Comparison of ENCODE assay signal across 20 cellular contexts in genomic region chr9:137281345-137282116, GRCh38. TPM values are rescaled to one million over a fixed set of nuclear protein-coding genes. Genes with fewer than 3 reads are reported as not detected.
DNase-seq lines count a peak whose midpoint lies in the region; ATAC-seq, FAIRE-seq and TF ChIP-seq lines count a peak whose summit lies in the region.
"Had no signal": no experiment of that assay in that cellular context is flagged by ENCODE, and none has a peak within 500 bp of the region (broad histone marks: within the 10 kb centered on the region; RNA-seq: fewer than 3 reads in every experiment).

No MANE protein-coding gene starts in this region.

- POLR2A ChIA-PET in HEK293T (lab: Yijun Ruan, JAX), result no interaction called here
- POLR2A ChIA-PET in GM12878 (lab: Charles Lee), result interaction anchor here (0.7 kb wide), 1 partner anchor 125 kb away, joined by 4 read pairs; no protein-coding TSS in a partner anchor

- no peak for TF ChIP-seq EP300 in GM12878 (IDR thresholded peaks at IDR 0.05; ENCODE audit: borderline replicate concordance in 1 of 2, control insufficient read depth in 1 of 2, low read depth in 2 of 2, low read length in 2 of 2)

- RAD21 ChIA-PET in GM12878 (lab: Charles Lee; ENCODE audit: unreplicated experiment), result no interaction called here

- peak overlapping the region in 3 of 5 donors; percentile 17 to 44 (median 23) for H3K4me3 Mint-ChIP-seq in immature natural killer cell
- H3K4me3 Mint-ChIP-seq: activated naive CD4-positive, alpha-beta T cell treated with anti-CD3 and anti-CD28 coated beads, Interleukin-2, amount 10 ng/mL, durations not matched to agents 7 days and 5 days; CD8-positive, alpha-beta memory T cell had no signal

- peaks cover 24% of the 10 kb centered on the region for H3K4me1 ChIP-seq in GM12878 (ENCODE audit: control insufficient read depth, insufficient read depth, low read length)
- H3K4me1 ChIP-seq in spleen, result peaks cover 7 to 86% (median 74%) of the 10 kb centered on the region in 6 donors

- intact Hi-C loops in GM12878 (cut with micrococcal nuclease; ENCODE audit: unreplicated experiment) (no loop called here), spleen (cut with DNase I; ENCODE audit: low total_unique reads) (no loop called here)

- TF ChIP-seq CTCF in GM12878 (IDR thresholded peaks at IDR 0.05 in 2 of 3, conservative IDR thresholded peaks at IDR 0.05 in 1 of 3; ENCODE audit: control insufficient read depth in 2 of 3, extremely low read depth in 1 of 3, insufficient read depth in 1 of 3, low read depth in 3 of 3, low read length in 3 of 3) (no peak), spleen (IDR thresholded peaks at IDR 0.05 in 8 of 11, conservative IDR thresholded peaks at IDR 0.05 in 3 of 11) (no peak)

- no peak overlapping the region for H2AFZ ChIP-seq in GM12878 (ENCODE audit: control insufficient read depth, low read depth, low read length)

- TF ChIP-seq POLR2A in GM12878 (IDR thresholded peaks at IDR 0.05; ENCODE audit: low read depth, low read length) (no peak), spleen (IDR thresholded peaks at IDR 0.05) (no peak)

- no peak for TF ChIP-seq RAD21 in GM12878 (IDR thresholded peaks at IDR 0.05; ENCODE audit: insufficient read depth, low read depth, low read length)

- peak overlapping the region in 4 of 6 donors; percentile 22 to 66 (median 58) for H3K27ac Mint-ChIP-seq in immature natural killer cell
- H3K27ac Mint-ChIP-seq: activated naive CD4-positive, alpha-beta T cell treated with anti-CD3 and anti-CD28 coated beads, Interleukin-2, amount 10 ng/mL, durations not matched to agents 7 days and 5 days had no signal

- H3K27me3 ChIP-seq in GM12878 (replicated peaks in 1 of 2; ENCODE audit: control insufficient read depth in 2 of 2, insufficient read depth in 2 of 2, low read length in 1 of 2) (no peaks in the 10 kb centered on the region), spleen (replicated peaks in 1 of 7) (no peaks in the 10 kb centered on the region)

- CTCF ChIA-PET in HEK293T (lab: Yijun Ruan, JAX) (no interaction called here), GM12878 (lab: Yijun Ruan, JAX) (interaction anchor here (0.7 to 2.0 kb wide), 2 partner anchors 41 to 45 kb away, joined by 3 to 14 read pairs; partner anchors contain the start of gene TUBB4B)

- H3K36me3 ChIP-seq in GM12878 (ENCODE audit: control insufficient read depth in 2 of 2, insufficient read depth in 2 of 2, low read length in 1 of 2) (no peaks in the 10 kb centered on the region; a peak in 3 of 4 replicates), spleen (peaks cover 0 to 63% (median 23%) of the 10 kb centered on the region in 6 donors)

- H3K9me3 ChIP-seq in GM12878 (replicated peaks; ENCODE audit: control insufficient read depth, insufficient read depth, low read length) (no peaks in the 10 kb centered on the region), spleen (peaks cover 0 to 4% (median 0%) of the 10 kb centered on the region in 8 donors)

- peaks cover 19% of the 10 kb centered on the region for H3K79me2 ChIP-seq in GM12878 (ENCODE audit: control insufficient read depth, insufficient read depth, low read length)

- WGBS in GM12878 (ENCODE audit: insufficient coverage, insufficient replicate concordance, low lambda C conversion rate, missing lambda C conversion rate), result 97% methylated on average over 36 of the region's 39 CpGs
- 81 to 95% (median 86%) methylated on average over 15 to 39 of the region's 39 CpGs for WGBS in spleen, 5 donors

- no peak overlapping the region for H3K4me3 ChIP-seq in GM12878
- peak overlapping the region in 1 of 8 donors; percentile 36 for H3K4me3 ChIP-seq in spleen

- H4K20me1 ChIP-seq in GM12878 (ENCODE audit: control insufficient read depth, insufficient read depth), result no peaks in the 10 kb centered on the region

- no TSS peak for BruUV-seq in GM12878 (replicated peaks; lab: Mats Ljungman, UMichigan)

- H3K27ac ChIP-seq in GM12878 (ENCODE audit: control insufficient read depth, insufficient read depth), result no peak overlapping the region
- peak overlapping the region in 2 of 8 donors; percentile 1 to 45 for H3K27ac ChIP-seq in spleen
- H3K27ac ChIP-seq: tibial nerve had no signal

- in situ Hi-C loops in GM12878 (cut with MboI), result no loop called here

- no peak overlapping the region for H3K9ac ChIP-seq in GM12878 (ENCODE audit: control insufficient read depth, insufficient read depth, low read length)

- DNase-seq in HEK293T (ENCODE audit: extremely low spot score) (no peak), GM12878 (ENCODE audit: low read depth, low spot score) (no peak), immature natural killer cell (no peak), spleen (peak; percentile 74)
- no peak for DNase-seq in stimulated activated CD4-positive, alpha-beta T cell treated with anti-CD3 and anti-CD28 coated beads, Interleukin-4, amount 100 ng/mL, for 1 hour
- DNase-seq: activated CD4-positive, CD25-positive, alpha-beta regulatory T cell treated with anti-CD3 and anti-CD28 coated beads, Interleukin-2, amount 50 U/mL, for 72 hours; activated naive CD4-positive, alpha-beta T cell treated with anti-CD3 and anti-CD28 coated beads, Interleukin-2, amount 10 ng/mL, durations not matched to agents 7 days and 5 days; CD8-positive, alpha-beta memory T cell; foreskin melanocyte; left colon; NCI-H1694; NCI-H748 treated with DMSO at 0.1 percent for 48 hours; T-helper 1 cell had no signal

- H3K4me1 Mint-ChIP-seq in immature natural killer cell, result peaks cover 11 to 16% of the 10 kb centered on the region in 2 donors

- no peak for FAIRE-seq in GM12878 (lab: Jason Lieb, UNC)
- FAIRE-seq: bronchial epithelial cell, endometrium, RCC 7860 had no signal

- no peaks in the 10 kb centered on the region for H3K9me3 Mint-ChIP-seq in immature natural killer cell
- H3K9me3 Mint-ChIP-seq: activated naive CD4-positive, alpha-beta T cell treated with anti-CD3 and anti-CD28 coated beads, Interleukin-2, amount 10 ng/mL, durations not matched to agents 7 days and 5 days had no signal

- peaks cover 4 to 5% (median 4%) of the 10 kb centered on the region in 3 donors for H3K36me3 Mint-ChIP-seq in immature natural killer cell
- H3K36me3 Mint-ChIP-seq: CD8-positive, alpha-beta memory T cell had no signal

- no peak for ATAC-seq in GM12878
- ATAC-seq in GM19463 (IDR thresholded peaks at IDR 0.05; ENCODE audit: unreplicated experiment), result no peak
- no peak for ATAC-seq in GM21390 (IDR thresholded peaks at IDR 0.05; ENCODE audit: unreplicated experiment)
- ATAC-seq: left colon; naive thymus-derived CD4-positive, alpha-beta T cell had no signal

- peak overlapping the region; percentile 44; the same call in 1 of the 2 replicates for H3K4me2 ChIP-seq in GM12878 (ENCODE audit: control insufficient read depth, insufficient read depth)

- SMC1A ChIA-PET in GM12878 (lab: Charles Lee; ENCODE audit: uncharacterized antibody, unreplicated experiment), result interaction anchor here (0.6 kb wide), 1 partner anchor 80 kb away, joined by 5 read pairs; no protein-coding TSS in a partner anchor

- H3K27me3 Mint-ChIP-seq in immature natural killer cell (ENCODE audit: low read depth in 3 of 3), result peaks cover 0 to 4% (median 2%) of the 10 kb centered on the region in 3 donors

RNA-seq across cellular contexts. Expression of gene TOR4A, which starts 4.0 kb away (rescaled TPM):
- 22.6 and 29.1 TPM in 2 replicates for total RNA-seq in GM12878 (2013; cell fraction: nucleolus; rRNA removed)
- total RNA-seq in GM12878 (2014; rRNA removed) (13.8 and 14.6 TPM in 2 replicates), GM12878 (2014; rRNA removed; fragmentation: Illumina TruSeq; extraction: Trizol) (3.9 TPM in 2 replicates), GM12878 (2021) (19.6 and 19.9 TPM in 2 replicates), spleen (10 to 100 TPM; 23.1 to 39.9 (median 29.4) TPM)
- 1.8 TPM for polyA plus RNA-seq in GM12878 (2011; ENCODE audit: low read depth)
- polyA plus RNA-seq in GM12878 (2011; rRNA removed) (2.2 and 4.6 TPM in 2 replicates), GM12878 (2014; fragmentation: Illumina TruSeq; extraction: Trizol) (1.3 and 3.0 TPM in 2 replicates), GM12878 (2014; fragmentation: Nextera tagmentation; extraction: Ambion mirVana) (1 to 10 TPM; 2.2 to 3.4 TPM), GM12878 (2014; rRNA removed) (14.6 and 16.0 TPM in 2 replicates), GM12878 (2016; fragmentation: Nextera tagmentation; extraction: Ambion mirVana) (1 to 10 TPM; 2.0 to 3.0 TPM), immature natural killer cell (10 to 100 TPM in 1 of 3 donors, 1 to 10 TPM in 2; 4.9 to 13.9 (median 7.2) TPM), spleen (10 to 100 TPM in 1 of 3 donors, 1 to 10 TPM in 2; 3.2 to 10.8 (median 5.1) TPM)
- 8.0 and 11.9 TPM in 2 replicates for polyA plus RNA-seq in GM12878 (2011; cell fraction: cytosol; rRNA removed)
- polyA plus RNA-seq in GM12878 (2011; cell fraction: nucleus; rRNA removed), result 16.8 and 21.7 TPM in 2 replicates
- 8.2 and 9.1 TPM in 2 replicates for polyA plus RNA-seq in GM12878 (2012)
- polyA minus RNA-seq in GM12878 (2011; rRNA and poly(A)+ RNA removed), result 2.2 and 6.7 TPM in 2 replicates
- 6.8 and 7.1 TPM in 2 replicates for polyA minus RNA-seq in GM12878 (2011; cell fraction: cytosol; rRNA and poly(A)+ RNA removed)
- 8.2 and 14.4 TPM in 2 replicates for polyA minus RNA-seq in GM12878 (2011; cell fraction: nucleus; rRNA and poly(A)+ RNA removed)

RNA-seq across cellular contexts. Expression of gene NRARP, which starts 20.5 kb away (rescaled TPM):
- total RNA-seq in GM12878 (2013; cell fraction: nucleolus; rRNA removed), result 7.0 and 7.7 TPM in 2 replicates
- 2.7 and 3.7 TPM in 2 replicates for total RNA-seq in GM12878 (2014; rRNA removed)
- total RNA-seq in GM12878 (2014; rRNA removed; fragmentation: Illumina TruSeq; extraction: Trizol), result 0.64 and 0.67 TPM in 2 replicates
- total RNA-seq in GM12878 (2021), result 8.4 and 9.2 TPM in 2 replicates
- 0.56 TPM for polyA plus RNA-seq in GM12878 (2011; ENCODE audit: low read depth)
- 1.6 and 2.6 TPM in 2 replicates for polyA plus RNA-seq in GM12878 (2011; rRNA removed)
- polyA plus RNA-seq in GM12878 (2011; cell fraction: cytosol; rRNA removed), result 3.3 TPM in 2 replicates
- 5.8 and 5.9 TPM in 2 replicates for polyA plus RNA-seq in GM12878 (2011; cell fraction: nucleus; rRNA removed)
- 2.4 and 2.8 TPM in 2 replicates for polyA plus RNA-seq in GM12878 (2012)
- polyA plus RNA-seq in GM12878 (2014; fragmentation: Illumina TruSeq; extraction: Trizol), result 1.4 and 1.8 TPM in 2 replicates
- not detected for polyA plus RNA-seq in GM12878 (2014; fragmentation: Nextera tagmentation; extraction: Ambion mirVana)
- polyA plus RNA-seq in GM12878 (2014; rRNA removed), result 5.5 and 7.2 TPM in 2 replicates
- polyA plus RNA-seq in GM12878 (2016; fragmentation: Nextera tagmentation; extraction: Ambion mirVana), result under 1 TPM; 0.06 to 0.15 TPM
- polyA minus RNA-seq in GM12878 (2011; rRNA and poly(A)+ RNA removed), result 0.51 and 0.93 TPM in 2 replicates
- 1.3 and 2.0 TPM in 2 replicates for polyA minus RNA-seq in GM12878 (2011; cell fraction: cytosol; rRNA and poly(A)+ RNA removed)
- polyA minus RNA-seq in GM12878 (2011; cell fraction: nucleus; rRNA and poly(A)+ RNA removed), result 4.2 and 6.9 TPM in 2 replicates
- polyA plus RNA-seq in immature natural killer cell, result under 1 TPM in 1 of 3 donors, not detected in 2; 0.14 TPM
- total RNA-seq in spleen, result 10 to 100 TPM in 3 of 7 donors, 1 to 10 TPM in 4; 5.6 to 24.4 (median 9.4) TPM
- 1 to 10 TPM in 1 of 3 donors, under 1 TPM in 2; 0.37 to 1.3 (median 0.94) TPM for polyA plus RNA-seq in spleen
- polyA plus RNA-seq: CD8-positive, alpha-beta memory T cell; naive thymus-derived CD4-positive, alpha-beta T cell had no signal

RNA-seq across cellular contexts. Expression of gene NELFB, which starts 26.4 kb away (rescaled TPM):
- 13.6 and 13.9 TPM in 2 replicates for total RNA-seq in GM12878 (2013; cell fraction: nucleolus; rRNA removed)
- 34.0 and 39.3 TPM in 2 replicates for total RNA-seq in GM12878 (2014; rRNA removed)
- 14.6 and 16.1 TPM in 2 replicates for total RNA-seq in GM12878 (2014; rRNA removed; fragmentation: Illumina TruSeq; extraction: Trizol)
- total RNA-seq in GM12878 (2021), result 61.2 and 63.4 TPM in 2 replicates
- 12.6 TPM for polyA plus RNA-seq in GM12878 (2011; ENCODE audit: low read depth)
- polyA plus RNA-seq in GM12878 (2011; rRNA removed), result 11.9 and 22.6 TPM in 2 replicates
- 44.0 and 53.0 TPM in 2 replicates for polyA plus RNA-seq in GM12878 (2011; cell fraction: cytosol; rRNA removed)
- polyA plus RNA-seq in GM12878 (2011; cell fraction: nucleus; rRNA removed), result 52.1 and 64.2 TPM in 2 replicates
- 32.6 and 37.0 TPM in 2 replicates for polyA plus RNA-seq in GM12878 (2012)
- 5.0 and 18.2 TPM in 2 replicates for polyA plus RNA-seq in GM12878 (2014; fragmentation: Illumina TruSeq; extraction: Trizol)
- under 1 TPM; 0.19 to 0.68 TPM for polyA plus RNA-seq in GM12878 (2014; fragmentation: Nextera tagmentation; extraction: Ambion mirVana)
- polyA plus RNA-seq in GM12878 (2014; rRNA removed), result 41.1 and 45.3 TPM in 2 replicates
- polyA plus RNA-seq in GM12878 (2016; fragmentation: Nextera tagmentation; extraction: Ambion mirVana), result 10 to 100 TPM; 40.3 to 42.4 TPM
- polyA minus RNA-seq in GM12878 (2011; rRNA and poly(A)+ RNA removed), result 21.6 and 47.4 TPM in 2 replicates
- polyA minus RNA-seq in GM12878 (2011; cell fraction: cytosol; rRNA and poly(A)+ RNA removed), result 18.4 and 20.5 TPM in 2 replicates
- polyA minus RNA-seq in GM12878 (2011; cell fraction: nucleus; rRNA and poly(A)+ RNA removed), result 7.5 and 13.3 TPM in 2 replicates
- 10 to 100 TPM; 25.0 to 36.8 (median 34.6) TPM for polyA plus RNA-seq in immature natural killer cell
- 10 to 100 TPM; 27.7 to 46.8 (median 39.9) TPM for total RNA-seq in spleen
- 10 to 100 TPM; 26.6 to 49.7 (median 28.0) TPM for polyA plus RNA-seq in spleen

RNA-seq across cellular contexts. Expression of gene STPG3, which starts 30.4 kb away (rescaled TPM):
- total RNA-seq in GM12878 (2013; cell fraction: nucleolus; rRNA removed), result not detected in 2 replicates
- total RNA-seq in GM12878 (2014; rRNA removed), result not detected in 2 replicates
- total RNA-seq in GM12878 (2014; rRNA removed; fragmentation: Illumina TruSeq; extraction: Trizol), result not detected in 2 replicates
- not detected in 2 replicates for total RNA-seq in GM12878 (2021)
- not detected for polyA plus RNA-seq in GM12878 (2011; ENCODE audit: low read depth)
- not detected in 2 replicates for polyA plus RNA-seq in GM12878 (2011; rRNA removed)
- not detected in 2 replicates for polyA plus RNA-seq in GM12878 (2011; cell fraction: cytosol; rRNA removed)
- polyA plus RNA-seq in GM12878 (2011; cell fraction: nucleus; rRNA removed), result 0.12 TPM in 1 of 2 replicates, not detected in the other
- 0.28 and 0.80 TPM in 2 replicates for polyA plus RNA-seq in GM12878 (2012)
- not detected in 2 replicates for polyA plus RNA-seq in GM12878 (2014; fragmentation: Illumina TruSeq; extraction: Trizol)
- not detected for polyA plus RNA-seq in GM12878 (2014; fragmentation: Nextera tagmentation; extraction: Ambion mirVana)
- polyA plus RNA-seq in GM12878 (2014; rRNA removed), result not detected in 2 replicates
- not detected for polyA plus RNA-seq in GM12878 (2016; fragmentation: Nextera tagmentation; extraction: Ambion mirVana)
- polyA minus RNA-seq in GM12878 (2011; rRNA and poly(A)+ RNA removed), result not detected in 2 replicates
- not detected in 2 replicates for polyA minus RNA-seq in GM12878 (2011; cell fraction: cytosol; rRNA and poly(A)+ RNA removed)
- polyA minus RNA-seq in GM12878 (2011; cell fraction: nucleus; rRNA and poly(A)+ RNA removed), result not detected in 2 replicates
- not detected for polyA plus RNA-seq in immature natural killer cell
- total RNA-seq in spleen, result not detected
- polyA plus RNA-seq in spleen, result not detected
- total RNA-seq: bronchial epithelial cell; left colon; naive thymus-derived CD4-positive, alpha-beta T cell; tibial nerve had no signal
- polyA plus RNA-seq: CD8-positive, alpha-beta memory T cell; naive thymus-derived CD4-positive, alpha-beta T cell had no signal

RNA-seq across cellular contexts. Expression of gene TUBB4B, which starts 40.4 kb away (rescaled TPM):
- total RNA-seq in GM12878 (2013; cell fraction: nucleolus; rRNA removed), result 45.3 and 50.1 TPM in 2 replicates
- total RNA-seq in GM12878 (2014; rRNA removed) (203 and 255 TPM in 2 replicates), GM12878 (2014; rRNA removed; fragmentation: Illumina TruSeq; extraction: Trizol) (168 and 187 TPM in 2 replicates), GM12878 (2021) (348 and 365 TPM in 2 replicates), spleen (100 to 1,000 TPM in 4 of 7 donors, 10 to 100 TPM in 3; 55.1 to 137 (median 102) TPM)
- 59.8 TPM for polyA plus RNA-seq in GM12878 (2011; ENCODE audit: low read depth)
- polyA plus RNA-seq in GM12878 (2011; rRNA removed) (65.9 and 204 TPM in 2 replicates), GM12878 (2014; fragmentation: Illumina TruSeq; extraction: Trizol) (122 and 254 TPM in 2 replicates), GM12878 (2014; fragmentation: Nextera tagmentation; extraction: Ambion mirVana) (10 to 100 TPM; 23.0 to 63.2 TPM), GM12878 (2014; rRNA removed) (403 and 485 TPM in 2 replicates), GM12878 (2016; fragmentation: Nextera tagmentation; extraction: Ambion mirVana) (100 to 1,000 TPM; 521 to 532 TPM), immature natural killer cell (10 to 100 TPM; 60.8 to 98.2 (median 71.9) TPM), spleen (100 to 1,000 TPM in 2 of 3 donors, 10 to 100 TPM in 1; 59.6 to 112 (median 107) TPM)
- 277 and 441 TPM in 2 replicates for polyA plus RNA-seq in GM12878 (2011; cell fraction: cytosol; rRNA removed)
- polyA plus RNA-seq in GM12878 (2011; cell fraction: nucleus; rRNA removed), result 263 and 420 TPM in 2 replicates
- 147 and 170 TPM in 2 replicates for polyA plus RNA-seq in GM12878 (2012)
- 156 and 212 TPM in 2 replicates for polyA minus RNA-seq in GM12878 (2011; rRNA and poly(A)+ RNA removed)
- 91.5 and 119 TPM in 2 replicates for polyA minus RNA-seq in GM12878 (2011; cell fraction: cytosol; rRNA and poly(A)+ RNA removed)
- polyA minus RNA-seq in GM12878 (2011; cell fraction: nucleus; rRNA and poly(A)+ RNA removed), result 95.1 and 128 TPM in 2 replicates
